Comparison of ENCODE assay signal across 13 cellular contexts in the genomic region with DNA sequence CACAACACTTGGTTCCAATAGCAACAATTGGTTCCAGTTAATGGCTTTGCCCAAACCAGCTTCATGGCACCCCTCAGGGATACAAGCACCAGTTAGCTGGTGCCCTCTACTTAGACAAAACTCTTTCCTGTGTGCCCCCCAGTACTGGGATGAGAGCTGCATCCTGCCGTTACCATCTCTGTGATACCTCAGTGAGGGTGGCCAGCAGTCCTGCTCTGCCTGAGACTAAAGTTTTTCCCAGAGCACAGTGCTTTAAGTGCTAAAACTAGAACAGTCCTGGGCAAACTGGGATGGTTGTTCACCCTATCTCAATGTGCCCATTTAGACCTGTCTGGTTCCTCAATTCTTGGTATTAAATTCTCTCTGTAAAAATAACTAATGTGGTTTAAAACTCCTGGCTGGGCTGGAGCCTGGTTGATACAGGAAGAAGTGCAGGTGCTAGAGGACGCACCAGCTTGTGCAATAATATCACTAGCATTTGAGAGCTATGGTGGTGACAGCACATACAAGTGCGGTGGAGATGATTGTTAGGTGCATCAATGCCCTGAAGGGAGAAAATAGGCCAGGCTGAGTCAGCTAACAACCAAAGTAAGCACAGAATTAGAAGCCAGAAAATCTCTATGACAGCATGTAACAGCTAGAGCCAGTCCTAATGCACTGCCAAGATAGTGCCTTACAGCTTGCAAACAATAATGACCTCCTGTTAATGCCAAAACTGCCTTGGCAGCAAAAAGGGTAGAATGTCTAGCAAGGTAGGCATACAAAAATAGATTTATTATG.
A peak's percentile ranks its signal among the peaks of the same experiment; 100 is the strongest.
DNase-seq lines count a peak whose midpoint lies in the region; ATAC-seq and TF ChIP-seq lines count a peak whose summit lies in the region.
"Had no signal": no experiment of that assay in that cellular context is flagged by ENCODE, and none has a peak within 500 bp of the region (broad histone marks: within the 10 kb centered on the region; RNA-seq: fewer than 3 reads in every experiment).

No MANE protein-coding gene starts in this region.

- H3K4me2 ChIP-seq in hepatocyte, result no peak overlapping the region

- H3K4me3 ChIP-seq in body of pancreas (no peak overlapping the region), vagina (no peak overlapping the region), hepatocyte (no peak overlapping the region)
- H3K4me3 ChIP-seq: adrenal gland, dorsolateral prefrontal cortex, left lung had no signal

- TF ChIP-seq CTCF in body of pancreas (IDR thresholded peaks at IDR 0.05), result peak in 1 of 7 experiments; percentile 2
- no peak for TF ChIP-seq CTCF in vagina (IDR thresholded peaks at IDR 0.05)
- no peak for TF ChIP-seq CTCF in GM10266 (IDR thresholded peaks at IDR 0.05; ENCODE audit: control insufficient read depth, insufficient read depth, low read depth, missing control alignments)
- no peak for TF ChIP-seq CTCF in hepatocyte (IDR thresholded peaks at IDR 0.05; ENCODE audit: poor library complexity)

- ATAC-seq in body of pancreas, result peak; percentile 69
- ATAC-seq: left lung had no signal

- H3K4me1 ChIP-seq in body of pancreas, result peaks cover 80% of the 10 kb centered on the region
- H3K4me1 ChIP-seq in vagina, result no peaks in the 10 kb centered on the region
- no peaks in the 10 kb centered on the region for H3K4me1 ChIP-seq in hepatocyte (ENCODE audit: insufficient read depth)
- H3K4me1 ChIP-seq: adrenal gland, left lung had no signal

- no peaks in the 10 kb centered on the region for H3K9me2 ChIP-seq in hepatocyte (replicated peaks; ENCODE audit: insufficient read depth)

- H3K9me3 ChIP-seq in body of pancreas (no peaks in the 10 kb centered on the region), vagina (no peaks in the 10 kb centered on the region), hepatocyte (ENCODE audit: low read depth) (no peaks in the 10 kb centered on the region)
- H3K9me3 ChIP-seq: adrenal gland, left lung had no signal

- H3K36me3 ChIP-seq in body of pancreas (replicated peaks in 1 of 2; ENCODE audit: insufficient read depth in 1 of 2, low read depth in 2 of 2) (no peaks in the 10 kb centered on the region), vagina (no peaks in the 10 kb centered on the region), hepatocyte (replicated peaks; ENCODE audit: insufficient read depth, low read depth) (no peaks in the 10 kb centered on the region)
- H3K36me3 ChIP-seq: adrenal gland, left lung had no signal

- DNase-seq in activated CD8-positive, alpha-beta memory T cell treated with anti-CD3 and anti-CD28 coated beads for 24 hours, result peak; percentile 42
- DNase-seq in activated CD8-positive, alpha-beta memory T cell treated with anti-CD3 and anti-CD28 coated beads, Interleukin-2, amount 50 U/mL, for 4 hours, result no peak
- DNase-seq in body of pancreas (peak; percentile 69 to 94 (median 84)), kidney tubule cell (ENCODE audit: low spot score) (peak; percentile 20), vagina (ENCODE audit: extremely low spot score in 2 of 2) (peak; percentile 42 to 82), NCI-H82 treated with DMSO at 0.1 percent for 48 hours (lab: John Stamatoyannopoulos, UW; ENCODE audit: unreplicated experiment) (no peak), GM10266 (ENCODE audit: extremely low spot score) (no peak), hepatocyte (ENCODE audit: low spot score) (no peak)
- DNase-seq: adrenal gland, Calu3, left lung, NCI-H2227 treated with DMSO at 0.1 percent for 48 hours had no signal

- H3K27ac ChIP-seq in body of pancreas, result peak overlapping the region; percentile 91 to 94 (median 92)
- no peak overlapping the region for H3K27ac ChIP-seq in vagina
- H3K27ac ChIP-seq in hepatocyte, result no peak overlapping the region
- H3K27ac ChIP-seq: adrenal gland, left lung had no signal

- no peak for TF ChIP-seq POLR2A in body of pancreas (IDR thresholded peaks at IDR 0.05)
- no peak for TF ChIP-seq POLR2A in vagina (IDR thresholded peaks at IDR 0.05)

- H3K27me3 ChIP-seq in body of pancreas, result no peaks in the 10 kb centered on the region
- no peaks in the 10 kb centered on the region for H3K27me3 ChIP-seq in vagina
- no peaks in the 10 kb centered on the region for H3K27me3 ChIP-seq in hepatocyte
- H3K27me3 ChIP-seq: adrenal gland, dorsolateral prefrontal cortex, left lung had no signal

- 49 to 54% methylated on average over 3 of the region's 3 CpGs for WGBS in body of pancreas, 2 donors
- 84% methylated on average over 3 of the region's 3 CpGs for WGBS in hepatocyte (ENCODE audit: low lambda C conversion rate, missing lambda C conversion rate)

- no peaks in the 10 kb centered on the region for H4K20me1 ChIP-seq in hepatocyte (ENCODE audit: insufficient read depth, poor library complexity, severe bottlenecking)

- intact Hi-C loops in body of pancreas (cut with DNase I) (no loop called here), vagina (cut with DNase I) (no loop called here)

- H2AFZ ChIP-seq in hepatocyte, result no peak overlapping the region

- no peaks in the 10 kb centered on the region for H3K79me2 ChIP-seq in hepatocyte

Comparison
In these comparisons a context has a peak if more than half of its experiments do, and no peak if none do; other contexts are left out.
1. DNase-seq: peak in activated CD8-positive, alpha-beta memory T cell treated with anti-CD3 and anti-CD28 coated beads for 24 hours (single experiment), body of pancreas (4 of 4), kidney tubule cell (single experiment) and vagina (2 of 2); none in activated CD8-positive, alpha-beta memory T cell treated with anti-CD3 and anti-CD28 coated beads, Interleukin-2, amount 50 U/mL, for 4 hours (single experiment), NCI-H82 treated with DMSO at 0.1 percent for 48 hours (single experiment), GM10266 (single experiment) and hepatocyte (single experiment).
2. H3K27ac ChIP-seq: peak in body of pancreas (4 of 4); none in vagina (single experiment) and hepatocyte (single experiment).